Comparison of ENCODE assay signal across 8 cellular contexts in genomic region chr10:110495731-110496552, GRCh38. TPM values are rescaled to one million over a fixed set of nuclear protein-coding genes. Genes with fewer than 3 reads are reported as not detected.
DNase-seq lines count a peak whose midpoint lies in the region; ATAC-seq and TF ChIP-seq lines count a peak whose summit lies in the region.

No MANE protein-coding gene starts in this region.

- peak overlapping the region; percentile 97 for H3K4me3 ChIP-seq in SJCRH30
- H3K4me3 ChIP-seq in left ventricle myocardium inferior: peak overlapping the region; percentile 88
- H3K4me3 ChIP-seq in skin epidermis: peak overlapping the region; percentile 56 to 87 (median 73)

- peaks cover 25% of the 10 kb centered on the region for H3K4me1 Mint-ChIP-seq in activated naive CD8-positive, alpha-beta T cell treated with anti-CD3 and anti-CD28 coated beads, Interleukin-2, amount 10 ng/mL, durations not matched to agents 7 days and 5 days

- peaks cover 2% of the 10 kb centered on the region for H3K27me3 Mint-ChIP-seq in activated naive CD8-positive, alpha-beta T cell treated with anti-CD3 and anti-CD28 coated beads, Interleukin-2, amount 10 ng/mL, durations not matched to agents 7 days and 5 days

- H3K4me3 Mint-ChIP-seq in activated naive CD8-positive, alpha-beta T cell treated with anti-CD3 and anti-CD28 coated beads, Interleukin-2, amount 10 ng/mL, durations not matched to agents 7 days and 5 days: peak overlapping the region; percentile 91

- no peak for ATAC-seq in activated naive CD8-positive, alpha-beta T cell treated with anti-CD3 and anti-CD28 coated beads, Interleukin-2, amount 10 ng/mL, durations not matched to agents 7 days and 5 days (ENCODE audit: low read depth)
- no peak for ATAC-seq in GM19395 (IDR thresholded peaks at IDR 0.05; ENCODE audit: unreplicated experiment)

- H3K9me3 Mint-ChIP-seq in activated naive CD8-positive, alpha-beta T cell treated with anti-CD3 and anti-CD28 coated beads, Interleukin-2, amount 10 ng/mL, durations not matched to agents 7 days and 5 days: no peaks in the 10 kb centered on the region

- H3K27ac ChIP-seq in SJCRH30: peak overlapping the region; percentile 90
- H3K27ac ChIP-seq in left ventricle myocardium inferior (replicated peaks): peak overlapping the region; percentile 97
- peak overlapping the region in 20 of 21 experiments; percentile 16 to 97 (median 92) for H3K27ac ChIP-seq in skin epidermis

- H3K27ac Mint-ChIP-seq in activated naive CD8-positive, alpha-beta T cell treated with anti-CD3 and anti-CD28 coated beads, Interleukin-2, amount 10 ng/mL, durations not matched to agents 7 days and 5 days: peak overlapping the region; percentile 82

- peaks cover 9% of the 10 kb centered on the region for H3K36me3 Mint-ChIP-seq in activated naive CD8-positive, alpha-beta T cell treated with anti-CD3 and anti-CD28 coated beads, Interleukin-2, amount 10 ng/mL, durations not matched to agents 7 days and 5 days

- POLR2A ChIA-PET in activated naive CD8-positive, alpha-beta T cell treated with anti-CD3 and anti-CD28 coated beads, Interleukin-2, amount 10 ng/mL, durations not matched to agents 7 days and 5 days (lab: Charles Lee): no interaction called here

- H3K36me3 ChIP-seq in SJCRH30: no peaks in the 10 kb centered on the region
- H3K36me3 ChIP-seq in left ventricle myocardium inferior: no peaks in the 10 kb centered on the region

- H3K27me3 ChIP-seq in SJCRH30 (no peaks in the 10 kb centered on the region), left ventricle myocardium inferior (ENCODE audit: low read depth) (no peaks in the 10 kb centered on the region)

- no peak for TF ChIP-seq CTCF in left ventricle myocardium inferior (IDR thresholded peaks at IDR 0.05; ENCODE audit: borderline replicate concordance)

- in situ Hi-C loops in G401 (cut with HindIII; ENCODE audit: low sequenced_read_pairs): no loop called here

- H3K9me3 ChIP-seq in SJCRH30 (replicated peaks) (no peaks in the 10 kb centered on the region), left ventricle myocardium inferior (replicated peaks) (no peaks in the 10 kb centered on the region)

- H3K4me1 ChIP-seq in SJCRH30 (peaks cover 34% of the 10 kb centered on the region), left ventricle myocardium inferior (peaks cover 68% of the 10 kb centered on the region)

- DNase-seq in G401 (ENCODE audit: low spot score) (peak; percentile 85), SJCRH30 (peak; percentile 77), left ventricle myocardium inferior (peak; percentile 39), GF-D8 (lab: John Stamatoyannopoulos, UW) (no peak), foreskin melanocyte (no peak)
- DNase-seq in activated naive CD8-positive, alpha-beta T cell treated with anti-CD3 and anti-CD28 coated beads, Interleukin-2, amount 10 ng/mL, durations not matched to agents 7 days and 5 days: no peak

- intact Hi-C loops in left ventricle myocardium inferior (cut with micrococcal nuclease): no loop called here

RNA-seq across cellular contexts. Expression of gene DUSP5, which starts 1.8 kb away (rescaled TPM):
- 1.2 and 1.6 TPM in 2 replicates for total RNA-seq in G401 (2014; rRNA removed; shearing (Covaris generic))
- 5.3 and 6.0 TPM in 2 replicates for total RNA-seq in SJCRH30 (2014; rRNA removed; shearing (Covaris generic))
- total RNA-seq in activated naive CD8-positive, alpha-beta T cell treated with anti-CD3 and anti-CD28 coated beads, Interleukin-2, amount 10 ng/mL, durations not matched to agents 7 days and 5 days: 10 to 100 TPM; 23.1 to 24.3 TPM
- total RNA-seq in left ventricle myocardium inferior: 15.0 TPM

Comparison
In these comparisons a context has a peak if more than half of its experiments do, and no peak if none do; other contexts are left out.
1. DNase-seq: peak in G401 (single experiment), SJCRH30 (2 of 2) and left ventricle myocardium inferior (single experiment); none in activated naive CD8-positive, alpha-beta T cell treated with anti-CD3 and anti-CD28 coated beads, Interleukin-2, amount 10 ng/mL, durations not matched to agents 7 days and 5 days (single experiment), GF-D8 (single experiment) and foreskin melanocyte (single experiment).
2. Peak in every context shown above with its lines, with median percentiles within 50 percentile points of each other: H3K27ac ChIP-seq and H3K4me3 ChIP-seq.